Comparison of ENCODE assay signal across 8 cellular contexts in the genomic region with DNA sequence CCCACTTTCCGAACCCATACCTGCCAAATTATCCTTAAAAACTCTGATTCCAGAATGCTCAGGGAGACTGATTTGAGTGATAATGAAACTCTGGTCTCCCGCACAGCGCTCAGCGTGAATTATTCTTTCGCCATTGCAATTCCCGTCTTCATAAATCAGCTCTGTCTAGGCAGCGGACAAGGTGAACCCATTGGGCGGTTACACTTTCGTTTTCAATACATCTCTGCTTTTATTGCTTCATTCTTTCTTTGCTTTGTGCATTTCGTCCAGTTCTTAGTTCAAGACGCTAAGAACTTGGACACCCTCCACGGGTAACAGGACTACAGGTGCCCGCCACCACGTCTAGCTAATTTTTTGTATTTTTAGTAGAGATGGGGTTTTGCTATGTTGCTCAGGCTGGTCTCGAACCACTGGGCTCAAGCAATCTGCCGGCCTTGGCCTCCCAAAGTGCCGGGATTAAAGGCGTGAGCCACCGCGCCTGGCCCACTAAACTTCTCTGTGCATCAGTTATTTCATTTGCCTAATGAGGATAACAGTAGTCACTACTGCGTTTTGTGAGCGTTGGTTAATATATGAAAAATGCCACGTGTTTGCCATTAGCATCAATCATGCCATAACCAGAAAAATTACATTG. TPM values are rescaled to one million over a fixed set of nuclear protein-coding genes. Genes with fewer than 3 reads are reported as not detected.
DNase-seq lines count a peak whose midpoint lies in the region; ATAC-seq, FAIRE-seq and TF ChIP-seq lines count a peak whose summit lies in the region.

No MANE protein-coding gene starts in this region.

- no peak for TF ChIP-seq EP300 in K562 (IDR thresholded peaks at IDR 0.05; ENCODE audit: low read length)
- TF ChIP-seq EP300 in transverse colon (IDR thresholded peaks at IDR 0.05; ENCODE audit: low read depth): no peak

- peaks cover 41% of the 10 kb centered on the region for H3K79me2 ChIP-seq in K562 (ENCODE audit: control insufficient read depth, insufficient read depth, low read length)

- H3K4me3 ChIP-seq in K562 (peak overlapping the region; percentile 37), mesenchymal stem cell (ENCODE audit: insufficient read depth in 1 of 2, low read depth in 1 of 2, low read length in 2 of 2) (peak overlapping the region in 1 of 2 experiments; percentile 72), transverse colon (peak overlapping the region in 3 of 4 donors; percentile 26 to 85 (median 41))

- no peak for TF ChIP-seq RAD21 in K562 (CRISPR knock-in tag; conservative IDR thresholded peaks at IDR 0.05 in 1 of 2, IDR thresholded peaks at IDR 0.05 in 1 of 2)

- no peak overlapping the region for H2BK12ac ChIP-seq in mesenchymal stem cell (ENCODE audit: low read length in 2 of 2)

- H3K4me3 Mint-ChIP-seq in activated naive CD4-positive, alpha-beta T cell treated with anti-CD3 and anti-CD28 coated beads, Interleukin-2, amount 50 U/mL, for 24 hours: peak overlapping the region; percentile 92

- WGBS in K562 (ENCODE audit: insufficient coverage, low coverage, missing lambda C conversion rate): 79% methylated on average over 21 of the region's 23 CpGs
- WGBS in mesenchymal stem cell: 96% methylated on average over 15 of the region's 23 CpGs
- 83% methylated on average over 23 of the region's 23 CpGs; no CpG with 5 or more reads in 1 of the 2 donors for WGBS in transverse colon (ENCODE audit: low coverage in 1 of 2), 2 donors

- H2AFZ ChIP-seq in K562 (ENCODE audit: low read depth, low read length) (peak overlapping the region; percentile 93), mesenchymal stem cell (ENCODE audit: low read depth, low read length) (no peak overlapping the region)

- H3K27me3 ChIP-seq in K562 (ENCODE audit: control insufficient read depth in 2 of 2, insufficient read depth in 2 of 2, low read length in 2 of 2) (no peaks in the 10 kb centered on the region), mesenchymal stem cell (ENCODE audit: control insufficient read depth in 1 of 2, insufficient read depth in 1 of 2, low read length in 2 of 2) (no peaks in the 10 kb centered on the region), transverse colon (no peaks in the 10 kb centered on the region)

- peak overlapping the region; percentile 54 for H4K8ac ChIP-seq in mesenchymal stem cell (ENCODE audit: low read length)

- ATAC-seq in K562: no peak
- ATAC-seq in GM18517 (IDR thresholded peaks at IDR 0.05; ENCODE audit: unreplicated experiment): no peak

- DNase-seq in activated naive CD4-positive, alpha-beta T cell treated with Interleukin-2 at 50 U/mL for 16 hours: no peak
- DNase-seq in K562 (ENCODE audit: extremely low read depth in 1 of 4, low spot score in 3 of 4) (no peak), mesenchymal stem cell (no peak), transverse colon (no peak), DMS 273 treated with DMSO at 0.1 percent for 48 hours (lab: John Stamatoyannopoulos, UW) (no peak), midbrain (lab: John Stamatoyannopoulos, UW) (no peak)

- H3K9me3 Mint-ChIP-seq in activated naive CD4-positive, alpha-beta T cell treated with anti-CD3 and anti-CD28 coated beads, Interleukin-2, amount 50 U/mL, for 24 hours: no peaks in the 10 kb centered on the region

- no peak overlapping the region for H2BK120ac ChIP-seq in mesenchymal stem cell (ENCODE audit: low read depth, low read length)

- H3K27ac ChIP-seq in K562 (ENCODE audit: extremely low read depth, low read depth, low read length): peak overlapping the region; percentile 91
- H3K27ac ChIP-seq in mesenchymal stem cell (ENCODE audit: low read length, poor library complexity, severe bottlenecking): peak overlapping the region; percentile 95
- peak overlapping the region; percentile 92 to 99 (median 96) for H3K27ac ChIP-seq in transverse colon

- CTCF ChIA-PET in K562 (lab: Yijun Ruan, JAX; ENCODE audit: low intra/inter-chr PET ratio): no interaction called here

- POLR2A ChIA-PET in K562 (lab: Yijun Ruan, JAX): interaction anchor here (0.6 kb wide), 1 partner anchor 38 kb away, joined by 3 read pairs; no protein-coding TSS in a partner anchor

- TF ChIP-seq POLR2A in K562 (conservative IDR thresholded peaks at IDR 0.05) (no peak), transverse colon (IDR thresholded peaks at IDR 0.05) (no peak)

- H3K27ac Mint-ChIP-seq in activated naive CD4-positive, alpha-beta T cell treated with anti-CD3 and anti-CD28 coated beads, Interleukin-2, amount 50 U/mL, for 24 hours: peak overlapping the region; percentile 91

- H4K91ac ChIP-seq in mesenchymal stem cell (ENCODE audit: low read length): no peak overlapping the region

- intact Hi-C loops in K562 (cut with micrococcal nuclease) (loop anchor here (5.0 kb wide), 1 partner anchor 206 kb away; the partner anchor contains the start of genes COX7B and MAGT1), transverse colon (cut with DNase I; ENCODE audit: low total_unique reads) (no loop called here)

- H2AK5ac ChIP-seq in mesenchymal stem cell (ENCODE audit: low read length, severe bottlenecking): no peak overlapping the region

- H3K9me3 ChIP-seq in K562 (replicated peaks; ENCODE audit: control insufficient read depth, insufficient read depth, low read depth, low read length) (no peaks in the 10 kb centered on the region), mesenchymal stem cell (ENCODE audit: control insufficient read depth, low read length) (no peaks in the 10 kb centered on the region), transverse colon (no peaks in the 10 kb centered on the region)

- peaks cover 17% of the 10 kb centered on the region for H3K36me3 Mint-ChIP-seq in activated naive CD4-positive, alpha-beta T cell treated with anti-CD3 and anti-CD28 coated beads, Interleukin-2, amount 50 U/mL, for 24 hours

- H3K27me3 Mint-ChIP-seq in activated naive CD4-positive, alpha-beta T cell treated with anti-CD3 and anti-CD28 coated beads, Interleukin-2, amount 50 U/mL, for 24 hours: no peaks in the 10 kb centered on the region

- no peak for TF ChIP-seq CTCF in K562 (IDR thresholded peaks at IDR 0.05 in 2 of 3, conservative IDR thresholded peaks at IDR 0.05 in 1 of 3; ENCODE audit: insufficient read depth in 2 of 3, low read depth in 1 of 3, low read length in 3 of 3)
- no peak for TF ChIP-seq CTCF in transverse colon (IDR thresholded peaks at IDR 0.05)

- peaks cover 24% of the 10 kb centered on the region for H3K4me1 Mint-ChIP-seq in activated naive CD4-positive, alpha-beta T cell treated with anti-CD3 and anti-CD28 coated beads, Interleukin-2, amount 50 U/mL, for 24 hours

- no peak overlapping the region for H2BK5ac ChIP-seq in mesenchymal stem cell (ENCODE audit: low read depth, low read length, poor library complexity, severe bottlenecking)

- H3K14ac ChIP-seq in mesenchymal stem cell (ENCODE audit: low read length in 2 of 2): no peak overlapping the region

- H3K9ac ChIP-seq in K562 (ENCODE audit: insufficient read depth in 1 of 2, low read depth in 2 of 2, low read length in 2 of 2) (peak overlapping the region in 1 of 2 experiments; percentile 62; a peak in 3 of 4 replicates), mesenchymal stem cell (ENCODE audit: low read length) (peak overlapping the region; percentile 87)

- in situ Hi-C loops in K562 (cut with MboI): no loop called here
- in situ Hi-C loops in transverse colon (cut with MboI; ENCODE audit: low pct_ligation_motif_present in 1 of 4, low pct_unique_long_range_greater_than_20kb in 1 of 4, low sequenced_read_pairs in 3 of 4): loop anchor here in 1 of 4 donors (25.0 kb wide), 1 partner anchor 191 kb away; the partner anchor contains the start of gene ATP7A

- FAIRE-seq in K562 (lab: Jason Lieb, UNC): no peak

- H3K9me1 ChIP-seq in K562 (ENCODE audit: control insufficient read depth, insufficient read depth, low read length): no peaks in the 10 kb centered on the region

- no peak overlapping the region for H2BK15ac ChIP-seq in mesenchymal stem cell (ENCODE audit: low read depth, poor library complexity, severe bottlenecking)

- peaks cover 32% of the 10 kb centered on the region for H4K20me1 ChIP-seq in K562 (replicated peaks; ENCODE audit: control insufficient read depth, insufficient read depth, low read length)

- H3K4me1 ChIP-seq in K562 (replicated peaks in 1 of 2; ENCODE audit: control insufficient read depth in 2 of 2, insufficient read depth in 2 of 2, low read length in 2 of 2) (peaks cover 5 to 6% of the 10 kb centered on the region in 2 experiments; a peak in 3 of 5 replicates), mesenchymal stem cell (ENCODE audit: control insufficient read depth, insufficient read depth, low read depth, low read length) (peaks cover 2% of the 10 kb centered on the region), transverse colon (peaks cover 0 to 32% (median 9%) of the 10 kb centered on the region in 4 donors)

- H3K4ac ChIP-seq in mesenchymal stem cell (ENCODE audit: low read depth in 1 of 2, low read length in 2 of 2): no peak overlapping the region

- peak overlapping the region; percentile 52 to 83 for H3K18ac ChIP-seq in mesenchymal stem cell (ENCODE audit: low read depth in 1 of 2, low read length in 2 of 2)

- H3K79me1 ChIP-seq in mesenchymal stem cell (replicated peaks; ENCODE audit: low read length, poor library complexity, severe bottlenecking): no peaks in the 10 kb centered on the region

- no TSS peak for BruUV-seq in K562 (replicated peaks; lab: Mats Ljungman, UMichigan)

- H3K36me3 ChIP-seq in K562 (ENCODE audit: control insufficient read depth, insufficient read depth, low read length) (peaks cover 33% of the 10 kb centered on the region), mesenchymal stem cell (ENCODE audit: control insufficient read depth in 1 of 2, insufficient read depth in 2 of 2, low read depth in 1 of 2, low read length in 2 of 2) (peaks cover 0 to 11% of the 10 kb centered on the region in 2 experiments), transverse colon (no peaks in the 10 kb centered on the region)

- no peak overlapping the region for H3K23ac ChIP-seq in mesenchymal stem cell (ENCODE audit: low read length in 2 of 2)

- H3K4me2 ChIP-seq in K562 (ENCODE audit: insufficient read depth, low read length) (peak overlapping the region; percentile 78), mesenchymal stem cell (ENCODE audit: low read length, poor library complexity, severe bottlenecking) (peak overlapping the region; percentile 33)

RNA-seq across cellular contexts. Expression of gene PGK1, which starts 0.9 kb away (rescaled TPM):
- 215 and 344 TPM in 2 replicates for total RNA-seq in K562 (2011; cell fraction: chromatin; rRNA removed; ENCODE audit: low replicate concordance)
- 122 and 149 TPM in 2 replicates for total RNA-seq in K562 (2011; cell fraction: nucleolus; rRNA removed)
- 251 and 270 TPM in 2 replicates for total RNA-seq in K562 (2011; cell fraction: nucleoplasm; rRNA removed)
- total RNA-seq in K562 (2014; rRNA removed): 199 and 230 TPM in 2 replicates
- 378 and 428 TPM in 2 replicates for total RNA-seq in K562 (2014; rRNA removed; fragmentation: Illumina TruSeq; extraction: Trizol)
- total RNA-seq in K562 (2015; rRNA removed; fragmentation: Illumina TruSeq; extraction: Trizol): 253 and 265 TPM in 2 replicates
- 397 and 412 TPM in 2 replicates for total RNA-seq in K562 (2021)
- polyA plus RNA-seq in K562 (2011; rRNA removed): 1,361 and 1,378 TPM in 2 replicates
- polyA plus RNA-seq in K562 (2011; cell fraction: cytosol; rRNA removed): 471 and 871 TPM in 2 replicates
- 372 and 830 TPM in 2 replicates for polyA plus RNA-seq in K562 (2011; cell fraction: nucleus; rRNA removed)
- 355 and 529 TPM in 2 replicates for polyA plus RNA-seq in K562 (2012)
- 332 and 352 TPM in 2 replicates for polyA plus RNA-seq in K562 (2014; fragmentation: Illumina TruSeq; extraction: Trizol)
- 100 to 1,000 TPM; 541 to 543 TPM for polyA plus RNA-seq in K562 (2014; fragmentation: Nextera tagmentation; extraction: Ambion mirVana)
- 294 and 317 TPM in 2 replicates for polyA plus RNA-seq in K562 (2014; rRNA removed)
- 737 and 825 TPM in 2 replicates for polyA minus RNA-seq in K562 (2011; rRNA and poly(A)+ RNA removed)
- 247 and 288 TPM in 2 replicates for polyA minus RNA-seq in K562 (2011; cell fraction: cytosol; rRNA and poly(A)+ RNA removed)
- polyA minus RNA-seq in K562 (2011; cell fraction: nucleus; rRNA and poly(A)+ RNA removed): 69.6 and 149 TPM in 2 replicates
- polyA plus RNA-seq in mesenchymal stem cell (2013, experiment 1 of 2): 158 TPM
- polyA plus RNA-seq in mesenchymal stem cell (2013, experiment 2 of 2): 172 TPM
- 100 to 1,000 TPM in 3 of 4 donors, 10 to 100 TPM in 1; 35.6 to 207 (median 181) TPM for total RNA-seq in transverse colon

RNA-seq across cellular contexts. Expression of gene TAF9B, which starts 36.3 kb away (rescaled TPM):
- 3.8 and 8.3 TPM in 2 replicates for total RNA-seq in K562 (2011; cell fraction: chromatin; rRNA removed; ENCODE audit: low replicate concordance)
- total RNA-seq in K562 (2011; cell fraction: nucleolus; rRNA removed): 2.7 and 2.8 TPM in 2 replicates
- total RNA-seq in K562 (2011; cell fraction: nucleoplasm; rRNA removed): 5.7 and 6.9 TPM in 2 replicates
- total RNA-seq in K562 (2014; rRNA removed) (10.9 and 16.1 TPM in 2 replicates), K562 (2014; rRNA removed; fragmentation: Illumina TruSeq; extraction: Trizol) (28.1 and 31.4 TPM in 2 replicates), K562 (2015; rRNA removed; fragmentation: Illumina TruSeq; extraction: Trizol) (20.6 and 20.8 TPM in 2 replicates), K562 (2021) (18.6 and 19.1 TPM in 2 replicates), transverse colon (10 to 100 TPM in 1 of 4 donors, 1 to 10 TPM in 3; 2.6 to 13.2 (median 6.6) TPM)
- polyA plus RNA-seq in K562 (2011; rRNA removed) (32.9 and 42.1 TPM in 2 replicates), K562 (2014; fragmentation: Illumina TruSeq; extraction: Trizol) (26.2 and 30.3 TPM in 2 replicates), K562 (2014; fragmentation: Nextera tagmentation; extraction: Ambion mirVana) (10 to 100 TPM; 19.3 to 36.5 TPM), K562 (2014; rRNA removed) (16.7 and 17.7 TPM in 2 replicates)
- polyA plus RNA-seq in K562 (2011; cell fraction: cytosol; rRNA removed): 17.4 and 21.0 TPM in 2 replicates
- 5.1 and 7.7 TPM in 2 replicates for polyA plus RNA-seq in K562 (2011; cell fraction: nucleus; rRNA removed)
- 17.5 and 18.3 TPM in 2 replicates for polyA plus RNA-seq in K562 (2012)
- polyA minus RNA-seq in K562 (2011; rRNA and poly(A)+ RNA removed): 34.1 and 43.3 TPM in 2 replicates
- polyA minus RNA-seq in K562 (2011; cell fraction: cytosol; rRNA and poly(A)+ RNA removed): 9.6 and 12.9 TPM in 2 replicates
- 4.8 and 6.9 TPM in 2 replicates for polyA minus RNA-seq in K562 (2011; cell fraction: nucleus; rRNA and poly(A)+ RNA removed)
- polyA plus RNA-seq in mesenchymal stem cell (2013, experiment 1 of 2): 16.3 TPM
- 16.6 TPM for polyA plus RNA-seq in mesenchymal stem cell (2013, experiment 2 of 2)
